In genomic region chr13:37058801-37059135, GRCh38 we compare ENCODE assay signal across 8 cellular contexts. TPM values are rescaled to one million over a fixed set of nuclear protein-coding genes. Genes with fewer than 3 reads are reported as not detected.
DNase-seq lines count a peak whose midpoint lies in the region; ATAC-seq and TF ChIP-seq lines count a peak whose summit lies in the region.

No MANE protein-coding gene starts in this region.

- no peak for TF ChIP-seq POLR2A in tibial nerve (IDR thresholded peaks at IDR 0.05)

- H4K20me1 ChIP-seq in BLaER1 treated with 17β-estradiol and CSF1 and Interleukin-3, amounts not matched to agents 10 nM and 100 nM = no peaks in the 10 kb centered on the region; a peak in 1 of 22 replicates

- in situ Hi-C loops in KBM-7 (cut with MboI; ENCODE audit: low pct_unique_long_range_greater_than_20kb, low sequenced_read_pairs) = no loop called here

- ATAC-seq in GM19023 (IDR thresholded peaks at IDR 0.05; ENCODE audit: unreplicated experiment) (peak; percentile 18), HG03108 (IDR thresholded peaks at IDR 0.05; ENCODE audit: unreplicated experiment) (peak; percentile 13)

- H3K4me2 ChIP-seq in BLaER1 treated with 17β-estradiol and CSF1 and Interleukin-3, amounts not matched to agents 10 nM and 100 nM = peak overlapping the region; percentile 71 to 88 (median 78)

- peak overlapping the region; percentile 98 for H3K27ac Mint-ChIP-seq in T-helper 1 cell treated with Interleukin-12 subunit alpha and Interleukin-12 subunit beta and Interleukin-4 antibody, amounts not matched to agents 30 μg/mL and 1 μg/mL, for 36 hours

- peaks cover 9 to 16% (median 13%) of the 10 kb centered on the region in 11 experiments for H3K36me3 ChIP-seq in BLaER1 treated with 17β-estradiol and CSF1 and Interleukin-3, amounts not matched to agents 10 nM and 100 nM
- H3K36me3 ChIP-seq in ectodermal cell (ENCODE audit: control insufficient read depth, insufficient read depth, low read length) (no peaks in the 10 kb centered on the region), mesodermal cell (ENCODE audit: control insufficient read depth, insufficient read depth, low read length) (peaks cover 16% of the 10 kb centered on the region), tibial nerve (peaks cover 0 to 8% (median 0%) of the 10 kb centered on the region in 3 donors)

- H3K9ac ChIP-seq in BLaER1 treated with 17β-estradiol and CSF1 and Interleukin-3, amounts not matched to agents 10 nM and 100 nM = peak overlapping the region; percentile 87 to 98 (median 94)

- no peak for DNase-seq in tibial nerve (ENCODE audit: low spot score in 2 of 2)
- DNase-seq in KBM-7 = no peak

- H3K4me1 Mint-ChIP-seq in T-helper 1 cell treated with Interleukin-12 subunit alpha and Interleukin-12 subunit beta and Interleukin-4 antibody, amounts not matched to agents 30 μg/mL and 1 μg/mL, for 36 hours (ENCODE audit: low read depth) = peaks cover 21% of the 10 kb centered on the region

- H3K4me1 ChIP-seq in BLaER1 treated with 17β-estradiol and CSF1 and Interleukin-3, amounts not matched to agents 10 nM and 100 nM = peaks cover 13 to 20% (median 17%) of the 10 kb centered on the region in 10 experiments
- H3K4me1 ChIP-seq in ectodermal cell (ENCODE audit: control insufficient read depth, insufficient read depth, low read length) (peaks cover 7% of the 10 kb centered on the region), mesodermal cell (ENCODE audit: control insufficient read depth, insufficient read depth, low read length, poor library complexity, severe bottlenecking) (no peaks in the 10 kb centered on the region), tibial nerve (peaks cover 0 to 32% (median 0%) of the 10 kb centered on the region in 4 donors)

- peaks cover 0 to 20% (median 14%) of the 10 kb centered on the region in 11 experiments; a peak in 18 of 22 replicates for H3K9me3 ChIP-seq in BLaER1 treated with 17β-estradiol and CSF1 and Interleukin-3, amounts not matched to agents 10 nM and 100 nM (replicated peaks in 1 of 11)
- no peaks in the 10 kb centered on the region for H3K9me3 ChIP-seq in ectodermal cell (ENCODE audit: control insufficient read depth, low read length)
- no peaks in the 10 kb centered on the region for H3K9me3 ChIP-seq in mesodermal cell (ENCODE audit: control insufficient read depth, low read length)
- H3K9me3 ChIP-seq in tibial nerve = no peaks in the 10 kb centered on the region

- H3K36me3 Mint-ChIP-seq in T-helper 1 cell treated with Interleukin-12 subunit alpha and Interleukin-12 subunit beta and Interleukin-4 antibody, amounts not matched to agents 30 μg/mL and 1 μg/mL, for 36 hours (ENCODE audit: low read depth) = peaks cover 21% of the 10 kb centered on the region

- H3K27me3 Mint-ChIP-seq in T-helper 1 cell treated with Interleukin-12 subunit alpha and Interleukin-12 subunit beta and Interleukin-4 antibody, amounts not matched to agents 30 μg/mL and 1 μg/mL, for 36 hours (ENCODE audit: low read depth) = no peaks in the 10 kb centered on the region

- H3K27ac ChIP-seq in BLaER1 treated with 17β-estradiol and CSF1 and Interleukin-3, amounts not matched to agents 10 nM and 100 nM = peak overlapping the region; percentile 89 to 98 (median 95)
- H3K27ac ChIP-seq in ectodermal cell (ENCODE audit: insufficient read depth, low read depth, low read length, poor library complexity, severe bottlenecking) (peak overlapping the region; percentile 66), mesodermal cell (ENCODE audit: low read depth, low read length, severe bottlenecking) (peak overlapping the region; percentile 77), tibial nerve (peak overlapping the region; percentile 85 to 98 (median 90))

- TF ChIP-seq CTCF in tibial nerve (IDR thresholded peaks at IDR 0.05) = no peak

- TF ChIP-seq EP300 in tibial nerve (IDR thresholded peaks at IDR 0.05) = no peak

- H3K9me3 Mint-ChIP-seq in T-helper 1 cell treated with Interleukin-12 subunit alpha and Interleukin-12 subunit beta and Interleukin-4 antibody, amounts not matched to agents 30 μg/mL and 1 μg/mL, for 36 hours = no peaks in the 10 kb centered on the region

- H3K27me3 ChIP-seq in BLaER1 treated with 17β-estradiol and CSF1 and Interleukin-3, amounts not matched to agents 10 nM and 100 nM = no peaks in the 10 kb centered on the region; a peak in 2 of 22 replicates
- H3K27me3 ChIP-seq in ectodermal cell (ENCODE audit: control insufficient read depth, insufficient read depth, low read length, poor library complexity, severe bottlenecking) (no peaks in the 10 kb centered on the region), tibial nerve (no peaks in the 10 kb centered on the region)

- H3K4me3 ChIP-seq in BLaER1 treated with 17β-estradiol and CSF1 and Interleukin-3, amounts not matched to agents 10 nM and 100 nM = peak overlapping the region; percentile 73 to 95 (median 84)
- peak overlapping the region; percentile 86 for H3K4me3 ChIP-seq in ectodermal cell (ENCODE audit: insufficient read depth, low read depth, low read length)
- H3K4me3 ChIP-seq in mesodermal cell (ENCODE audit: extremely low read depth, insufficient read depth, low read length, poor library complexity, severe bottlenecking) = peak overlapping the region; percentile 81
- H3K4me3 ChIP-seq in tibial nerve = peak overlapping the region; percentile 82 to 97 (median 85)

- peak overlapping the region; percentile 97 for H3K4me3 Mint-ChIP-seq in T-helper 1 cell treated with Interleukin-12 subunit alpha and Interleukin-12 subunit beta and Interleukin-4 antibody, amounts not matched to agents 30 μg/mL and 1 μg/mL, for 36 hours

- WGBS in ectodermal cell, 2 experiments = 2 to 3% methylated on average over 13 of the region's 13 CpGs
- 1 to 3% methylated on average over 9 to 13 of the region's 13 CpGs for WGBS in mesodermal cell (ENCODE audit: insufficient coverage in 2 of 2), 2 experiments
- WGBS in tibial nerve, 2 donors = 0 to 1% methylated on average over 13 of the region's 13 CpGs

RNA-seq across cellular contexts. Expression of gene SUPT20H, which starts 0.7 kb away (rescaled TPM):
- 71.1 TPM for polyA plus RNA-seq in ectodermal cell (2013, experiment 1 of 4)
- polyA plus RNA-seq in ectodermal cell (2013, experiment 2 of 4) = 54.1 TPM
- 61.0 TPM for polyA plus RNA-seq in ectodermal cell (2013, experiment 3 of 4)
- 70.4 TPM for polyA plus RNA-seq in ectodermal cell (2013, experiment 4 of 4)
- polyA plus RNA-seq in mesodermal cell (2013, experiment 1 of 2) = 70.4 TPM
- 80.5 TPM for polyA plus RNA-seq in mesodermal cell (2013, experiment 2 of 2)
- 10 to 100 TPM; 24.7 to 50.9 (median 40.6) TPM for total RNA-seq in tibial nerve

RNA-seq across cellular contexts. Expression of gene CSNK1A1L, which starts 46.7 kb away (rescaled TPM):
- not detected for polyA plus RNA-seq in ectodermal cell (2013, experiment 1 of 4)
- polyA plus RNA-seq in ectodermal cell (2013, experiment 2 of 4) = not detected
- polyA plus RNA-seq in ectodermal cell (2013, experiment 3 of 4) = not detected
- polyA plus RNA-seq in ectodermal cell (2013, experiment 4 of 4) = not detected
- not detected for polyA plus RNA-seq in mesodermal cell (2013, experiment 1 of 2)
- not detected for polyA plus RNA-seq in mesodermal cell (2013, experiment 2 of 2)
- total RNA-seq in tibial nerve = not detected

RNA-seq across cellular contexts. Expression of gene EXOSC8, which starts 58.2 kb away (rescaled TPM):
- 103 TPM for polyA plus RNA-seq in ectodermal cell (2013, experiment 1 of 4)
- 120 TPM for polyA plus RNA-seq in ectodermal cell (2013, experiment 2 of 4)
- polyA plus RNA-seq in ectodermal cell (2013, experiment 3 of 4) = 102 TPM
- 101 TPM for polyA plus RNA-seq in ectodermal cell (2013, experiment 4 of 4)
- 73.5 TPM for polyA plus RNA-seq in mesodermal cell (2013, experiment 1 of 2)
- 101 TPM for polyA plus RNA-seq in mesodermal cell (2013, experiment 2 of 2)
- total RNA-seq in tibial nerve = 10 to 100 TPM; 26.7 to 35.0 (median 31.9) TPM

RNA-seq across cellular contexts. Expression of gene ALG5, which starts 59.6 kb away (rescaled TPM):
- 26.5 TPM for polyA plus RNA-seq in ectodermal cell (2013, experiment 1 of 4)
- polyA plus RNA-seq in ectodermal cell (2013, experiment 2 of 4) = 29.5 TPM
- polyA plus RNA-seq in ectodermal cell (2013, experiment 3 of 4) = 32.6 TPM
- 33.8 TPM for polyA plus RNA-seq in ectodermal cell (2013, experiment 4 of 4)
- 52.4 TPM for polyA plus RNA-seq in mesodermal cell (2013, experiment 1 of 2)
- polyA plus RNA-seq in mesodermal cell (2013, experiment 2 of 2) = 53.9 TPM
- 10 to 100 TPM; 36.6 to 45.0 (median 38.2) TPM for total RNA-seq in tibial nerve
